In the genomic region with DNA sequence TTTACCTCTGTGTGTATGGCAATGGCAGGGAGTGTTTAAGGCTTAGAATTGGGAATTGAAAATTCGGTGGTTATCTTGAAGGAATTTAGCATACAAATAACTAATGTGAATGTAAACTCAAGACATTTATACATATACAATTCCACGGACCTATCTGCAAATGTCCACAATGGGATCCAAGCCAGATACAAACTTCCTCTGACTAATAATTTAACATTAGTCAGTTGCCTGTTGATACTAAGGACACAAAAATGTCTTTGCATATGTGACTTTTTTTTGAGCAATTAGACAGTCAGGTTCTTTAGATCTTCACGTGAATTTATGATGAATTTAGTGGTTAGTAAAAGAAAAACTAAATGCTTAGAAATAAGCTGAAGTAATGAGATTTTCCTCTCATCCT, we compare ENCODE assay signal across 23 cellular contexts. TPM values are rescaled to one million over a fixed set of nuclear protein-coding genes. Genes with fewer than 3 reads are reported as not detected.
DNase-seq lines count a peak whose midpoint lies in the region; ATAC-seq and TF ChIP-seq lines count a peak whose summit lies in the region.
"Had no signal": no experiment of that assay in that cellular context is flagged by ENCODE, and none has a peak within 500 bp of the region (broad histone marks: within the 10 kb centered on the region; RNA-seq: fewer than 3 reads in every experiment).

No MANE protein-coding gene starts in this region.

- no peaks in the 10 kb centered on the region for H3K9me3 ChIP-seq in upper lobe of left lung
- H3K9me3 ChIP-seq: mucosa of descending colon, neutrophil had no signal

- no peak for TF ChIP-seq POLR2A in upper lobe of left lung (IDR thresholded peaks at IDR 0.05)

- peak; percentile 29 for DNase-seq in HS-27A (ENCODE audit: low read depth)
- peak; percentile 44 for DNase-seq in fibroblast of the aortic adventitia (ENCODE audit: low read depth)
- no peak for DNase-seq in GOT3 (lab: John Stamatoyannopoulos, UW)
- DNase-seq in upper lobe of left lung, result no peak
- no peak for DNase-seq in stimulated activated CD4-positive, alpha-beta T cell treated with anti-CD3 and anti-CD28 coated beads, Interleukin-12 subunit alpha, Interleukin-12 subunit beta, amount 100 ng/mL, for 4 hours
- no peak for DNase-seq in SIG-M5 treated with dmso at 0.1 percent for 504 hours (lab: John Stamatoyannopoulos, UW; ENCODE audit: unreplicated experiment)
- DNase-seq: activated CD4-positive, alpha-beta T cell treated with anti-CD3 and anti-CD28 coated beads for 1 hour; activated CD8-positive, alpha-beta memory T cell treated with anti-CD3 and anti-CD28 coated beads, Interleukin-2, amount 10 ng/mL, durations not matched to agents 7 days and 5 days; anterior cingulate cortex; CD4-positive, CD25-positive, alpha-beta regulatory T cell; cortex of kidney; DMS53; erythroblast; hippocampal formation; KBM-7; mucosa of descending colon; NCI-H1105; NCI-H2171 treated with DMSO at 0.1 percent for 48 hours; NK-92 treated with Interleukin-12 subunit alpha and Interleukin-12 subunit beta, amount 100 ng/mL, for 24 hours; right cardiac atrium; Right ventricle myocardium superior had no signal

- 55 to 69% methylated on average over 3 of the region's 3 CpGs for WGBS in upper lobe of left lung, 2 donors

- H3K27me3 ChIP-seq in upper lobe of left lung, result no peaks in the 10 kb centered on the region
- H3K27me3 ChIP-seq: neutrophil had no signal

- no peak for ATAC-seq in upper lobe of left lung (ENCODE audit: low FRiP score in 2 of 2)
- ATAC-seq: activated CD8-positive, alpha-beta memory T cell treated with anti-CD3 and anti-CD28 coated beads, Interleukin-2, amount 10 ng/mL, durations not matched to agents 7 days and 5 days; mucosa of descending colon; right cardiac atrium had no signal

- H3K27ac ChIP-seq in upper lobe of left lung, result no peak overlapping the region
- H3K27ac ChIP-seq: neutrophil had no signal

- TF ChIP-seq CTCF in WI38 (IDR thresholded peaks at IDR 0.05; ENCODE audit: low read depth, low read length) (no peak), fibroblast of the aortic adventitia (IDR thresholded peaks at IDR 0.05; ENCODE audit: insufficient read depth, low read length) (no peak), upper lobe of left lung (IDR thresholded peaks at IDR 0.05) (no peak)

- peak overlapping the region; percentile 21; the same call in 1 of the 2 replicates for H3K4me3 ChIP-seq in WI38 (ENCODE audit: low read depth, low read length)
- H3K4me3 ChIP-seq in fibroblast of the aortic adventitia (ENCODE audit: low read depth, low read length), result no peak overlapping the region
- no peak overlapping the region for H3K4me3 ChIP-seq in upper lobe of left lung
- H3K4me3 ChIP-seq: mucosa of descending colon had no signal

- no peak for TF ChIP-seq EP300 in upper lobe of left lung (IDR thresholded peaks at IDR 0.05)

- H3K36me3 ChIP-seq in upper lobe of left lung, result no peaks in the 10 kb centered on the region
- H3K36me3 ChIP-seq: neutrophil had no signal

- no peaks in the 10 kb centered on the region for H3K4me1 ChIP-seq in upper lobe of left lung

RNA-seq across cellular contexts. Expression of a gene that starts 40.5 kb away (rescaled TPM):
- total RNA-seq in fibroblast of the aortic adventitia (ENCODE audit: low replicate concordance), result under 0.01 and 0.16 TPM in 2 replicates
- total RNA-seq in upper lobe of left lung, result 1 to 10 TPM in 1 of 6 donors, under 1 TPM in 4, not detected in 1; 0.20 to 3.6 (median 0.86) TPM
- total RNA-seq: CD4-positive, CD25-positive, alpha-beta regulatory T cell had no signal

Comparison
In these comparisons a context has a peak if more than half of its experiments do, and no peak if none do; other contexts are left out.
1. DNase-seq: peak in HS-27A (single experiment) and fibroblast of the aortic adventitia (single experiment); none in GOT3 (single experiment), upper lobe of left lung (0 of 2), stimulated activated CD4-positive, alpha-beta T cell treated with anti-CD3 and anti-CD28 coated beads, Interleukin-12 subunit alpha, Interleukin-12 subunit beta, amount 100 ng/mL, for 4 hours (single experiment) and SIG-M5 treated with dmso at 0.1 percent for 504 hours (single experiment).